In genomic region chr13:59651479-59651878, GRCh38 we compare ENCODE assay signal across 15 cellular contexts.
A peak's percentile ranks its signal among the peaks of the same experiment; 100 is the strongest.
DNase-seq lines count a peak whose midpoint lies in the region; ATAC-seq and TF ChIP-seq lines count a peak whose summit lies in the region.
"Had no signal": no experiment of that assay in that cellular context is flagged by ENCODE, and none has a peak within 500 bp of the region (broad histone marks: within the 10 kb centered on the region; RNA-seq: fewer than 3 reads in every experiment).

No MANE protein-coding gene starts in this region.

- TF ChIP-seq CTCF in GM23338 (conservative IDR thresholded peaks at IDR 0.05; ENCODE audit: low read depth in 2 of 2): no peak
- TF ChIP-seq CTCF in vagina (IDR thresholded peaks at IDR 0.05): no peak
- TF ChIP-seq CTCF in SK-N-SH (IDR thresholded peaks at IDR 0.05): no peak

- H3K36me3 Mint-ChIP-seq in GM23338 (ENCODE audit: low read depth): no peaks in the 10 kb centered on the region
- H3K36me3 Mint-ChIP-seq in activated naive CD8-positive, alpha-beta T cell treated with anti-CD3 and anti-CD28 coated beads, Interleukin-2, amount 50 U/mL, for 24 hours (ENCODE audit: low read depth): no peaks in the 10 kb centered on the region
- no peaks in the 10 kb centered on the region for H3K36me3 Mint-ChIP-seq in stimulated activated effector memory CD8-positive, alpha-beta T cell treated with anti-CD3 and anti-CD28 coated beads, Interleukin-12 subunit alpha, Interleukin-12 subunit beta, amount 100 ng/mL, for 72 hours

- no peaks in the 10 kb centered on the region for H3K36me3 ChIP-seq in GM23338 (ENCODE audit: insufficient read depth)
- no peaks in the 10 kb centered on the region for H3K36me3 ChIP-seq in vagina
- H3K36me3 ChIP-seq in SK-N-SH (replicated peaks in 1 of 2; ENCODE audit: control insufficient read depth in 1 of 2, insufficient read depth in 2 of 2, low read length in 1 of 2): no peaks in the 10 kb centered on the region

- H3K4me2 ChIP-seq in GM23338 (no peak overlapping the region), SK-N-SH (no peak overlapping the region)

- no peak for ATAC-seq in GM23338
- ATAC-seq in activated naive CD8-positive, alpha-beta T cell treated with anti-CD3 and anti-CD28 coated beads, Interleukin-2, amount 50 U/mL, for 24 hours: peak; percentile 28
- peak; percentile 31 for ATAC-seq in stimulated activated effector memory CD8-positive, alpha-beta T cell treated with anti-CD3 and anti-CD28 coated beads, Interleukin-12 subunit alpha, Interleukin-12 subunit beta, amount 100 ng/mL, for 72 hours
- no peak for ATAC-seq in GM19035 (IDR thresholded peaks at IDR 0.05; ENCODE audit: unreplicated experiment)

- no peaks in the 10 kb centered on the region for H3K27me3 Mint-ChIP-seq in GM23338 (ENCODE audit: insufficient read depth, low read depth, poor library complexity)
- H3K27me3 Mint-ChIP-seq in activated naive CD8-positive, alpha-beta T cell treated with anti-CD3 and anti-CD28 coated beads, Interleukin-2, amount 50 U/mL, for 24 hours: peaks cover 7% of the 10 kb centered on the region
- H3K27me3 Mint-ChIP-seq: CD4-positive, alpha-beta T cell had no signal

- CTCF ChIA-PET in SK-N-SH (lab: Yijun Ruan, JAX): no interaction called here

- no peaks in the 10 kb centered on the region for H3K79me2 ChIP-seq in GM23338 (replicated peaks; ENCODE audit: insufficient read depth)
- no peaks in the 10 kb centered on the region for H3K79me2 ChIP-seq in SK-N-SH (ENCODE audit: insufficient read depth)

- no peaks in the 10 kb centered on the region for H3K9me3 Mint-ChIP-seq in GM23338
- H3K9me3 Mint-ChIP-seq in activated naive CD8-positive, alpha-beta T cell treated with anti-CD3 and anti-CD28 coated beads, Interleukin-2, amount 50 U/mL, for 24 hours: no peaks in the 10 kb centered on the region
- H3K9me3 Mint-ChIP-seq in stimulated activated effector memory CD8-positive, alpha-beta T cell treated with anti-CD3 and anti-CD28 coated beads, Interleukin-12 subunit alpha, Interleukin-12 subunit beta, amount 100 ng/mL, for 72 hours: no peaks in the 10 kb centered on the region
- H3K9me3 Mint-ChIP-seq: CD4-positive, alpha-beta T cell had no signal

- H3K4me1 ChIP-seq in GM23338 (ENCODE audit: insufficient read depth) (no peaks in the 10 kb centered on the region), vagina (no peaks in the 10 kb centered on the region), SK-N-SH (ENCODE audit: control insufficient read depth in 1 of 2, insufficient read depth in 2 of 2, low read depth in 1 of 2, low read length in 1 of 2) (peaks cover 0 to 4% of the 10 kb centered on the region in 2 experiments; a peak in 1 of 4 replicates)

- POLR2A ChIA-PET in SK-N-SH (lab: Yijun Ruan, JAX): no interaction called here

- H3K9ac ChIP-seq in SK-N-SH: no peak overlapping the region

- H2AFZ ChIP-seq in GM23338 (peak overlapping the region; percentile 74; the same call in 1 of the 2 replicates), SK-N-SH (ENCODE audit: low read depth) (no peak overlapping the region)

- H3F3A ChIP-seq in GM23338 (replicated peaks; ENCODE audit: low read depth) (no peaks in the 10 kb centered on the region), SK-N-SH (replicated peaks; ENCODE audit: insufficient read depth) (no peaks in the 10 kb centered on the region)

- H3K27me3 ChIP-seq in GM23338 (ENCODE audit: insufficient read depth) (no peaks in the 10 kb centered on the region), vagina (no peaks in the 10 kb centered on the region), SK-N-SH (ENCODE audit: insufficient read depth) (no peaks in the 10 kb centered on the region)

- TF ChIP-seq EP300 in SK-N-SH (IDR thresholded peaks at IDR 0.05; ENCODE audit: borderline replicate concordance in 1 of 2, low read depth in 1 of 2, low read length in 1 of 2): no peak

- H3K9me3 ChIP-seq in vagina (no peaks in the 10 kb centered on the region), SK-N-SH (no peaks in the 10 kb centered on the region)

- H4K20me1 ChIP-seq in GM23338 (replicated peaks; ENCODE audit: insufficient read depth) (no peaks in the 10 kb centered on the region), SK-N-SH (ENCODE audit: insufficient read depth) (no peaks in the 10 kb centered on the region)

- H3K9me2 ChIP-seq in GM23338 (ENCODE audit: insufficient read depth) (no peaks in the 10 kb centered on the region), SK-N-SH (no peaks in the 10 kb centered on the region)

- H3K4me3 ChIP-seq in GM23338: no peak overlapping the region
- no peak overlapping the region for H3K4me3 ChIP-seq in vagina
- no peak overlapping the region for H3K4me3 ChIP-seq in SK-N-SH (ENCODE audit: low read depth in 2 of 2, low read length in 1 of 2)

- no peak for TF ChIP-seq RAD21 in SK-N-SH (IDR thresholded peaks at IDR 0.05; ENCODE audit: low read length)

- H3K4me3 Mint-ChIP-seq in GM23338: no peak overlapping the region
- H3K4me3 Mint-ChIP-seq in activated naive CD8-positive, alpha-beta T cell treated with anti-CD3 and anti-CD28 coated beads, Interleukin-2, amount 50 U/mL, for 24 hours: no peak overlapping the region
- H3K4me3 Mint-ChIP-seq in stimulated activated effector memory CD8-positive, alpha-beta T cell treated with anti-CD3 and anti-CD28 coated beads, Interleukin-12 subunit alpha, Interleukin-12 subunit beta, amount 100 ng/mL, for 72 hours: no peak overlapping the region
- H3K4me3 Mint-ChIP-seq: CD4-positive, alpha-beta T cell had no signal

- intact Hi-C loops in vagina (cut with DNase I): no loop called here

- H3K27ac ChIP-seq in GM23338 (ENCODE audit: low read depth) (no peak overlapping the region), vagina (no peak overlapping the region), SK-N-SH (ENCODE audit: low read depth in 2 of 2, low read length in 1 of 2) (no peak overlapping the region)
- H3K27ac ChIP-seq: HL-60 had no signal

- no peak for TF ChIP-seq POLR2A in vagina (IDR thresholded peaks at IDR 0.05)

- 0 out of 3 replicates have a peak, but pooled peaks cover 4% of the 10 kb centered on the region for H3K4me1 Mint-ChIP-seq in GM23338
- peaks cover 1% of the 10 kb centered on the region for H3K4me1 Mint-ChIP-seq in activated naive CD8-positive, alpha-beta T cell treated with anti-CD3 and anti-CD28 coated beads, Interleukin-2, amount 50 U/mL, for 24 hours
- no peaks in the 10 kb centered on the region for H3K4me1 Mint-ChIP-seq in stimulated activated effector memory CD8-positive, alpha-beta T cell treated with anti-CD3 and anti-CD28 coated beads, Interleukin-12 subunit alpha, Interleukin-12 subunit beta, amount 100 ng/mL, for 72 hours

- no peak overlapping the region for H3K27ac Mint-ChIP-seq in GM23338
- no peak overlapping the region for H3K27ac Mint-ChIP-seq in activated naive CD8-positive, alpha-beta T cell treated with anti-CD3 and anti-CD28 coated beads, Interleukin-2, amount 50 U/mL, for 24 hours
- H3K27ac Mint-ChIP-seq in stimulated activated effector memory CD8-positive, alpha-beta T cell treated with anti-CD3 and anti-CD28 coated beads, Interleukin-12 subunit alpha, Interleukin-12 subunit beta, amount 100 ng/mL, for 72 hours: no peak overlapping the region
- H3K27ac Mint-ChIP-seq: CD4-positive, alpha-beta T cell had no signal

- 77% methylated on average over 5 of the region's 5 CpGs for WGBS in SK-N-SH (ENCODE audit: low lambda C conversion rate)

- DNase-seq in GM23338 (ENCODE audit: low spot score) (no peak), kidney glomerular epithelial cell (lab: John Stamatoyannopoulos, UW) (peak; percentile 23), vagina (ENCODE audit: extremely low spot score in 2 of 2) (no peak), SK-N-SH (no peak)
- no peak for DNase-seq in activated naive CD8-positive, alpha-beta T cell treated with anti-CD3 and anti-CD28 coated beads, Interleukin-2, amount 50 U/mL, for 24 hours
- no peak for DNase-seq in stimulated activated effector memory CD8-positive, alpha-beta T cell treated with anti-CD3 and anti-CD28 coated beads, Interleukin-12 subunit alpha, Interleukin-12 subunit beta, amount 100 ng/mL, for 72 hours (ENCODE audit: low spot score in 2 of 2)
- DNase-seq: 8988T; AML-193; C1 segment of cervical spinal cord; Calu3; CD4-positive, alpha-beta T cell; DMS 273 treated with DMSO at 0.1 percent for 48 hours; H7 had no signal

TF ChIP-seq in SK-N-SH, 30 proteins besides CTCF, POLR2A, EP300 and RAD21 (continues in another document):
- no peak for TF ChIP-seq USF2 (IDR thresholded peaks at IDR 0.05; ENCODE audit: borderline replicate concordance, low read depth, low read length)
- TF ChIP-seq RXRA (IDR thresholded peaks at IDR 0.05; ENCODE audit: borderline replicate concordance, low read depth): no peak
- TF ChIP-seq CHD2 (IDR thresholded peaks at IDR 0.05; ENCODE audit: low read length, partially characterized antibody): no peak
- no peak for TF ChIP-seq JUND (IDR thresholded peaks at IDR 0.05)
- TF ChIP-seq MAX (IDR thresholded peaks at IDR 0.05; ENCODE audit: low read depth): no peak
- no peak for TF ChIP-seq NRF1 (IDR thresholded peaks at IDR 0.05; ENCODE audit: low read depth, low read length)
- no peak for TF ChIP-seq TEAD4 (IDR thresholded peaks at IDR 0.05; ENCODE audit: borderline replicate concordance, insufficient read depth)
- TF ChIP-seq TCF12 (IDR thresholded peaks at IDR 0.05): no peak
- no peak for TF ChIP-seq SMC3 (IDR thresholded peaks at IDR 0.05; ENCODE audit: low read depth, low read length)
- TF ChIP-seq PBX3 (IDR thresholded peaks at IDR 0.05): no peak
- no peak for TF ChIP-seq FOXJ3 (CRISPR knock-in tag; IDR thresholded peaks at IDR 0.05)
- no peak for TF ChIP-seq GATA2 (CRISPR knock-in tag; IDR thresholded peaks at IDR 0.05)

Comparison
In these comparisons a context has a peak if more than half of its experiments do, and no peak if none do; other contexts are left out.
1. ATAC-seq: peak in activated naive CD8-positive, alpha-beta T cell treated with anti-CD3 and anti-CD28 coated beads, Interleukin-2, amount 50 U/mL, for 24 hours (single experiment) and stimulated activated effector memory CD8-positive, alpha-beta T cell treated with anti-CD3 and anti-CD28 coated beads, Interleukin-12 subunit alpha, Interleukin-12 subunit beta, amount 100 ng/mL, for 72 hours (single experiment); none in GM23338 (single experiment) and GM19035 (single experiment).